8 cellular contexts compared by ENCODE assay signal in the genomic region with DNA sequence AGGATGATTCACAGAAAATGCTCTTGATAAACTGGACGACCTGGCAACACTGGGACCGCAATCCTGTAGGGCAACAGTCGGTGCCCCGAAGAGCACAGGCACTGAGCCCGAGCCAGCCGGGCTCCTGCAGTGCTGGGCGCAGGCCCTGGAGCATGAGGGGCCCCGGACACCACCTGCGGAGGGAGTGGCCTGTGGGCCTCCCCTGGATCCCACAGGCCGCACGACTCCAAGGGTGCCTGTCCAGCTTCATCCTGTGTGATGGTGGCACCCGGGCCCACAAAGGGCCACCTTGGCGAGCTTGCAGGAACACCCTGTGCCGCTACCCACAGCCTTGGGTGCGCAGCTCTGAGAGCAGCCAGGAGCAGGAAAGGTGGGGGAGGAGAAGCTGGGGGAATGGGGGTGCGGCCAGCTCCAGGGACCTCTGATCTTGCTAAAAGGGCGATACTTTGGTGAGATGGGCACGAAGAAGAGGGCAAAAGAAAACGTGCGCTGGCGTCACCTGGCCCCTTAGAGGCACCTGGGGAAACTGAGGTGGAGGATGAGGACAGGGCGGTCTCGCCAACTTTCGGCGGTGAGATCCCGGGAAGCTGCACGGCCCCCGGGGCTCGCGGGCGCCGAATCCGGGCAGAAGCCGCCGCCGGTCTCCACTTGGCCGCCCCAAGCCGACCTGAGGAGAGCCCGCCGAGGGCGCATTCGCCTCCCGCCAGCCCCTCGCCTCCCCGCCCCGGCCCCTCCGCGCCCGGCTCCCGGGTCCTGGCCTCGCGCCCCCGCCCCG. TPM values are rescaled to one million over a fixed set of nuclear protein-coding genes. Genes with fewer than 3 reads are reported as not detected.
DNase-seq lines count a peak whose midpoint lies in the region; ATAC-seq and TF ChIP-seq lines count a peak whose summit lies in the region.

No MANE protein-coding gene starts in this region.

- in situ Hi-C loops in mammary epithelial cell (cut with MboI; ENCODE audit: low sequenced_read_pairs in 2 of 2), result loop anchor here in 1 of 2 donors (10.0 kb wide), 1 partner anchor 102 kb away; a partner anchor contains a TSS

- H3K79me2 ChIP-seq in mammary epithelial cell (ENCODE audit: insufficient read depth, low read length), result peaks cover 53% of the 10 kb centered on the region

- H3K27me3 ChIP-seq in SJSA1 (replicated peaks) (no peaks in the 10 kb centered on the region), mammary epithelial cell (ENCODE audit: insufficient read depth, low read length) (no peaks in the 10 kb centered on the region)

- H3K4me3 ChIP-seq in SJSA1 (peak overlapping the region; percentile 88), mammary epithelial cell (replicated peaks in 1 of 3; ENCODE audit: insufficient read depth in 1 of 3, low read depth in 2 of 3, low read length in 3 of 3) (peak overlapping the region; percentile 82 to 94 (median 91))

- H3K4me2 ChIP-seq in mammary epithelial cell (ENCODE audit: insufficient read depth, low read depth, low read length), result peak overlapping the region; percentile 99

- no peak for TF ChIP-seq CTCF in mammary epithelial cell (conservative IDR thresholded peaks at IDR 0.05 in 1 of 2, IDR thresholded peaks at IDR 0.05 in 1 of 2; ENCODE audit: extremely low read depth in 1 of 2, insufficient read depth in 1 of 2, low read depth in 1 of 2, low read length in 2 of 2)

- no TSS peak for BruUV-seq in mammary epithelial cell (replicated peaks; lab: Mats Ljungman, UMichigan)

- H3K36me3 ChIP-seq in SJSA1 (peaks cover 51% of the 10 kb centered on the region), mammary epithelial cell (ENCODE audit: insufficient read depth, low read length) (peaks cover 8% of the 10 kb centered on the region)

- H4K20me1 ChIP-seq in mammary epithelial cell (ENCODE audit: insufficient read depth, low read length), result peaks cover 3% of the 10 kb centered on the region

- peak; percentile 33 for ATAC-seq in HG02623 (IDR thresholded peaks at IDR 0.05; ENCODE audit: unreplicated experiment)
- ATAC-seq in left colon, result peak; percentile 55
- ATAC-seq in GM18873 (IDR thresholded peaks at IDR 0.05; ENCODE audit: low FRiP score, unreplicated experiment), result no peak

- 0 out of 2 replicates have a peak, but pooled peaks cover 3% of the 10 kb centered on the region for H3K9me3 ChIP-seq in SJSA1 (replicated peaks)
- H3K9me3 ChIP-seq in mammary epithelial cell (replicated peaks; ENCODE audit: insufficient read depth, low read length), result no peaks in the 10 kb centered on the region

- CTCF ChIA-PET in mammary epithelial cell (lab: Charles Lee; ENCODE audit: low non-redundant PET), result no interaction called here

- no peak overlapping the region for H3K27ac ChIP-seq in SJSA1
- peak overlapping the region; percentile 44 for H3K27ac ChIP-seq in mammary epithelial cell (ENCODE audit: insufficient read depth, low read depth, low read length)

- under 1% methylated on average over 13 of the region's 54 CpGs for WGBS in mammary epithelial cell (ENCODE audit: low coverage, missing lambda C conversion rate)

- H2AFZ ChIP-seq in mammary epithelial cell (ENCODE audit: low read depth, low read length), result peak overlapping the region; percentile 82

- H3K9ac ChIP-seq in mammary epithelial cell (ENCODE audit: insufficient read depth, low read length), result peak overlapping the region; percentile 68

- intact Hi-C loops in mammary epithelial cell (cut with micrococcal nuclease) (loop anchor here (2.0 to 5.0 kb wide), 3 partner anchors 100 to 165 kb away; a partner anchor contains a TSS), left colon (cut with DNase I, micrococcal nuclease) (no loop called here)

- dilution Hi-C loops in mammary epithelial cell (cut with HindIII; ENCODE audit: low sequenced_read_pairs), result no loop called here

- peak; percentile 46 for DNase-seq in ELR (ENCODE audit: low read depth)
- DNase-seq in SJSA1 (ENCODE audit: low read depth in 1 of 2, low spot score in 2 of 2), result peak in 1 of 2 experiments; percentile 39
- peak; percentile 40 for DNase-seq in mammary epithelial cell
- peak in 1 of 2 donors; percentile 50 for DNase-seq in left colon
- DNase-seq in stimulated activated CD4-positive, alpha-beta T cell treated with anti-CD3 and anti-CD28 coated beads, Interleukin-4, amount 100 ng/mL, for 24 hours, result peak; percentile 20
- DNase-seq in NCI-H2081 treated with DMSO at 0.1 percent for 48 hours (lab: John Stamatoyannopoulos, UW), result no peak

- peaks cover 16% of the 10 kb centered on the region for H3K4me1 ChIP-seq in SJSA1 (replicated peaks)
- H3K4me1 ChIP-seq in mammary epithelial cell (ENCODE audit: insufficient read depth, low read length), result peaks cover 16% of the 10 kb centered on the region

RNA-seq across cellular contexts. Expression of a gene that starts 0.7 kb away (rescaled TPM):
- 41.9 and 43.2 TPM in 2 replicates for total RNA-seq in SJSA1 (2014; rRNA removed; shearing (Covaris generic))
- total RNA-seq in mammary epithelial cell (100 to 1,000 TPM in 1 of 2 donors, 10 to 100 TPM in 1; 71.0 to 112 TPM), left colon (100 to 1,000 TPM in 1 of 2 donors, 10 to 100 TPM in 1; 97.8 to 117 TPM)
- 71.5 TPM for polyA plus RNA-seq in mammary epithelial cell
- polyA minus RNA-seq in mammary epithelial cell, result 137 TPM

RNA-seq across cellular contexts. Expression of a gene that starts 48.4 kb away (rescaled TPM):
- total RNA-seq in SJSA1 (2014; rRNA removed; shearing (Covaris generic)), result 10.4 and 17.7 TPM in 2 replicates
- total RNA-seq in mammary epithelial cell (10 to 100 TPM in 1 of 2 donors, 1 to 10 TPM in 1; 9.5 to 20.4 TPM), left colon (10 to 100 TPM; 16.6 to 18.9 TPM)
- 11.6 TPM for polyA plus RNA-seq in mammary epithelial cell
- 7.5 TPM for polyA minus RNA-seq in mammary epithelial cell
